In genomic region chr2:30026091-30027055, GRCh38 we compare ENCODE assay signal across 8 cellular contexts.
DNase-seq lines count a peak whose midpoint lies in the region; ATAC-seq and TF ChIP-seq lines count a peak whose summit lies in the region.

No MANE protein-coding gene starts in this region.

- H3K36me3 ChIP-seq in GM23248 (ENCODE audit: low read depth) (no peaks in the 10 kb centered on the region), osteoblast (ENCODE audit: insufficient read depth, low read length) (no peaks in the 10 kb centered on the region), suprapubic skin (no peaks in the 10 kb centered on the region)

- H3K9me2 ChIP-seq in GM23248 (ENCODE audit: insufficient read depth) = no peaks in the 10 kb centered on the region

- WGBS in GM23248 (ENCODE audit: low coverage in 1 of 2, low lambda C conversion rate in 2 of 2, missing lambda C conversion rate in 2 of 2), 2 experiments = 11% methylated on average over 22 to 23 of the region's 23 CpGs
- 19% methylated on average over 11 of the region's 23 CpGs for WGBS in suprapubic skin

- no peak for TF ChIP-seq POLR2A in suprapubic skin (IDR thresholded peaks at IDR 0.05)

- H3K9me3 ChIP-seq in GM23248 (ENCODE audit: low read depth) = no peaks in the 10 kb centered on the region
- no peaks in the 10 kb centered on the region for H3K9me3 ChIP-seq in osteoblast (ENCODE audit: low read depth, low read length)
- H3K9me3 ChIP-seq in suprapubic skin = no peaks in the 10 kb centered on the region

- H3K79me2 ChIP-seq in GM23248 (ENCODE audit: insufficient read depth) (no peaks in the 10 kb centered on the region), osteoblast (ENCODE audit: insufficient read depth, low read length) (no peaks in the 10 kb centered on the region)

- POLR2A ChIA-PET in RWPE1 (lab: Yijun Ruan, JAX; ENCODE audit: low non-redundant PET) = no interaction called here

- CTCF ChIA-PET in RWPE1 (lab: Yijun Ruan, JAX) = interaction anchor here (0.6 to 2.7 kb wide), 5 partner anchors 15 to 106 kb away, joined by 3 to 20 read pairs (median 3); no protein-coding TSS in a partner anchor

- peak in 8 of 14 donors; percentile 19 to 74 (median 38) for DNase-seq in C1 segment of cervical spinal cord (lab: John Stamatoyannopoulos, UW)
- DNase-seq in GM23248 = peak; percentile 97
- peak; percentile 73 for DNase-seq in RWPE1 (ENCODE audit: low spot score)
- peak; percentile 57 for DNase-seq in fibroblast of mammary gland (ENCODE audit: low read depth)
- DNase-seq in osteoblast (ENCODE audit: insufficient read length, low spot score, missing footprints) = no peak
- no peak for DNase-seq in suprapubic skin (ENCODE audit: low spot score in 2 of 2)
- no peak for DNase-seq in cortex of kidney (lab: John Stamatoyannopoulos, UW)

- H4K20me1 ChIP-seq in GM23248 (ENCODE audit: insufficient read depth) (no peaks in the 10 kb centered on the region), osteoblast (ENCODE audit: insufficient read depth, low read length) (no peaks in the 10 kb centered on the region)

- H3K4me3 ChIP-seq in GM23248 (no peak overlapping the region), fibroblast of mammary gland (ENCODE audit: control insufficient read depth, low read depth, low read length) (no peak overlapping the region), osteoblast (ENCODE audit: insufficient read depth, low read length) (no peak overlapping the region), suprapubic skin (no peak overlapping the region)

- H3K9ac ChIP-seq in GM23248 = no peak overlapping the region

- no peak for TF ChIP-seq EP300 in suprapubic skin (IDR thresholded peaks at IDR 0.05)

- H3K4me1 ChIP-seq in GM23248 (ENCODE audit: insufficient read depth) = peaks cover 11% of the 10 kb centered on the region
- H3K4me1 ChIP-seq in osteoblast (ENCODE audit: insufficient read depth, low read length) = no peaks in the 10 kb centered on the region
- peaks cover 17% of the 10 kb centered on the region for H3K4me1 ChIP-seq in suprapubic skin

- ATAC-seq in GM21576 (IDR thresholded peaks at IDR 0.05; ENCODE audit: unreplicated experiment) = no peak

- in situ Hi-C loops in GM23248 (cut with MboI) = no loop called here

- H2AFZ ChIP-seq in GM23248 (peak overlapping the region; percentile 46; the same call in 1 of the 2 replicates), osteoblast (ENCODE audit: low read length) (peak overlapping the region; percentile 15)

- H3K27me3 ChIP-seq in GM23248 (replicated peaks; ENCODE audit: insufficient read depth) (no peaks in the 10 kb centered on the region), osteoblast (ENCODE audit: insufficient read depth, low read length) (peaks cover 7% of the 10 kb centered on the region), suprapubic skin (peaks cover 24% of the 10 kb centered on the region)

- H3F3A ChIP-seq in GM23248 (ENCODE audit: insufficient read depth) = 0 out of 2 replicates have a peak, but pooled peaks cover 3% of the 10 kb centered on the region

- peak; percentile 48 for TF ChIP-seq CTCF in RWPE1 (conservative IDR thresholded peaks at IDR 0.05; ENCODE audit: low read depth)
- peak; percentile 60 for TF ChIP-seq CTCF in fibroblast of mammary gland (conservative IDR thresholded peaks at IDR 0.05; ENCODE audit: control insufficient read depth, insufficient read depth, low read depth, low read length)
- peak; percentile 61 for TF ChIP-seq CTCF in osteoblast (IDR thresholded peaks at IDR 0.05; ENCODE audit: extremely low read depth, low read depth, low read length)
- peak in 1 of 2 donors; percentile 64 for TF ChIP-seq CTCF in suprapubic skin (IDR thresholded peaks at IDR 0.05)

- H3K27ac ChIP-seq in GM23248 (peak overlapping the region; percentile 35; the same call in 1 of the 2 replicates), RWPE1 (no peak overlapping the region), osteoblast (ENCODE audit: low read depth, low read length) (no peak overlapping the region), suprapubic skin (no peak overlapping the region)

- H3K4me2 ChIP-seq in GM23248 (ENCODE audit: unreplicated experiment) (peak overlapping the region; percentile 40), osteoblast (ENCODE audit: insufficient read depth, low read length) (no peak overlapping the region)

Comparison
In these comparisons a context has a peak if more than half of its experiments do, and no peak if none do; other contexts are left out.
1. DNase-seq: peak in C1 segment of cervical spinal cord (8 of 14), GM23248 (single experiment), RWPE1 (single experiment) and fibroblast of mammary gland (single experiment); none in osteoblast (single experiment), suprapubic skin (0 of 2) and cortex of kidney (single experiment).